ENCODE assay signal across 2 cellular contexts in the genomic region with DNA sequence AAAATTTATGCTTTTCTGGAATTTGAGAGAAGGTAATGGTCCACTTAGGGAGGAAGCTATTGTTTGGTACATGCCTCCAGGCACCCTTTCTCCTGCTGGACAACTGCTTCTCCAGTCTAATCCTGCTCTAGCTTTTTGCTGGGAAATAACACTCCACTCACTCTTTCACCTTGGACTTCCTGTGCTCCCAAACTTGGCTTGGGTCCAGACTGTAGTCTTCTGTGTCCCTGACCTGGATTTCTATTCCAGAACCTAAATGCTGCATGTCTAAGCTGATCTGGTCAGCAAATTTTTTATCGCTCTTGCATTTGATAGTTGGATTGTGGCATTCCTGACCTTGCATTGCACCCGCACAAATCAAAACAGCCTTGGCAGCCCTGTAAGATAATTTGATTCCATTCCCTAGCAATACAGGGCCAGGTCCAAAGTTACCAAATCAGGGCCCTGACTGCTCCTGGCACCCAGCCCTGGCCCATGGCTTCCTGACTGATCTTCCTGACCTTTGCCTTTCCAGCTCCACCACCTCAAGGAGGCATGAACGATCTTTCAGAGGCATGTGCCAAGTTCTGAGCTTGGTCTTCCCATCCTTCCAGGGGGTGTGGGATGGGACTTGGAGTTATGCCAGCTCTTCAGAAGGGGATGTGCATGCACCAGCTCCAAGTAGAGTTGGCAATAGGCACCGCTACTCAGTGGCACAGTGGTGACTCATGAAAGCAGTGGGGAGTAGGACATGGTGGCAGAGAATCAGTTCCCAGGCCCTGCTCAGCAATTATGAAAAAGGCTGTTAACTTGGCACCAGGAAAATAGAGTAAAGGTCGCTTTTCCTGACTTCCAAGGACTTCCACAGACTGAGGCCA.
TF ChIP-seq lines count a peak whose summit lies in the region.

No MANE protein-coding gene starts in this region.

TF ChIP-seq in liver, 16 proteins besides CTCF, POLR2A, EP300 and RAD21 (continued from another document):
- TF ChIP-seq, protein P1, sequence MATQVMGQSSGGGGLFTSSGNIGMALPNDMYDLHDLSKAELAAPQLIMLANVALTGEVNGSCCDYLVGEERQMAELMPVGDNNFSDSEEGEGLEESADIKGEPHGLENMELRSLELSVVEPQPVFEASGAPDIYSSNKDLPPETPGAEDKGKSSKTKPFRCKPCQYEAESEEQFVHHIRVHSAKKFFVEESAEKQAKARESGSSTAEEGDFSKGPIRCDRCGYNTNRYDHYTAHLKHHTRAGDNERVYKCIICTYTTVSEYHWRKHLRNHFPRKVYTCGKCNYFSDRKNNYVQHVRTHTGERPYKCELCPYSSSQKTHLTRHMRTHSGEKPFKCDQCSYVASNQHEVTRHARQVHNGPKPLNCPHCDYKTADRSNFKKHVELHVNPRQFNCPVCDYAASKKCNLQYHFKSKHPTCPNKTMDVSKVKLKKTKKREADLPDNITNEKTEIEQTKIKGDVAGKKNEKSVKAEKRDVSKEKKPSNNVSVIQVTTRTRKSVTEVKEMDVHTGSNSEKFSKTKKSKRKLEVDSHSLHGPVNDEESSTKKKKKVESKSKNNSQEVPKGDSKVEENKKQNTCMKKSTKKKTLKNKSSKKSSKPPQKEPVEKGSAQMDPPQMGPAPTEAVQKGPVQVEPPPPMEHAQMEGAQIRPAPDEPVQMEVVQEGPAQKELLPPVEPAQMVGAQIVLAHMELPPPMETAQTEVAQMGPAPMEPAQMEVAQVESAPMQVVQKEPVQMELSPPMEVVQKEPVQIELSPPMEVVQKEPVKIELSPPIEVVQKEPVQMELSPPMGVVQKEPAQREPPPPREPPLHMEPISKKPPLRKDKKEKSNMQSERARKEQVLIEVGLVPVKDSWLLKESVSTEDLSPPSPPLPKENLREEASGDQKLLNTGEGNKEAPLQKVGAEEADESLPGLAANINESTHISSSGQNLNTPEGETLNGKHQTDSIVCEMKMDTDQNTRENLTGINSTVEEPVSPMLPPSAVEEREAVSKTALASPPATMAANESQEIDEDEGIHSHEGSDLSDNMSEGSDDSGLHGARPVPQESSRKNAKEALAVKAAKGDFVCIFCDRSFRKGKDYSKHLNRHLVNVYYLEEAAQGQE (IDR thresholded peaks at IDR 0.05) = no peak
- TF ChIP-seq, protein P2, sequence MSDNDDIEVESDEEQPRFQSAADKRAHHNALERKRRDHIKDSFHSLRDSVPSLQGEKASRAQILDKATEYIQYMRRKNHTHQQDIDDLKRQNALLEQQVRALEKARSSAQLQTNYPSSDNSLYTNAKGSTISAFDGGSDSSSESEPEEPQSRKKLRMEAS (IDR thresholded peaks at IDR 0.05) = peak; percentile 72
- TF ChIP-seq SP1 (IDR thresholded peaks at IDR 0.05) (peak; percentile 89), FOXA2 (IDR thresholded peaks at IDR 0.05) (no peak), TAF1 (conservative IDR thresholded peaks at IDR 0.05) (no peak), NR2F2 (IDR thresholded peaks at IDR 0.05) (peak; percentile 82), HNF4G (IDR thresholded peaks at IDR 0.05) (peak; percentile 62), EGR1 (IDR thresholded peaks at IDR 0.05; ENCODE audit: low read depth in 2 of 2) (peak in 1 of 2 donors; percentile 57), YY1 (IDR thresholded peaks at IDR 0.05) (peak; percentile 89), RXRA (IDR thresholded peaks at IDR 0.05) (peak; percentile 93 to 96), GABPA (IDR thresholded peaks at IDR 0.05 in 1 of 2, conservative IDR thresholded peaks at IDR 0.05 in 1 of 2) (no peak), FOXA1 (IDR thresholded peaks at IDR 0.05) (no peak), HNF4A (conservative IDR thresholded peaks at IDR 0.05) (peak; percentile 94 to 95)
- TF ChIP-seq, protein P3, sequence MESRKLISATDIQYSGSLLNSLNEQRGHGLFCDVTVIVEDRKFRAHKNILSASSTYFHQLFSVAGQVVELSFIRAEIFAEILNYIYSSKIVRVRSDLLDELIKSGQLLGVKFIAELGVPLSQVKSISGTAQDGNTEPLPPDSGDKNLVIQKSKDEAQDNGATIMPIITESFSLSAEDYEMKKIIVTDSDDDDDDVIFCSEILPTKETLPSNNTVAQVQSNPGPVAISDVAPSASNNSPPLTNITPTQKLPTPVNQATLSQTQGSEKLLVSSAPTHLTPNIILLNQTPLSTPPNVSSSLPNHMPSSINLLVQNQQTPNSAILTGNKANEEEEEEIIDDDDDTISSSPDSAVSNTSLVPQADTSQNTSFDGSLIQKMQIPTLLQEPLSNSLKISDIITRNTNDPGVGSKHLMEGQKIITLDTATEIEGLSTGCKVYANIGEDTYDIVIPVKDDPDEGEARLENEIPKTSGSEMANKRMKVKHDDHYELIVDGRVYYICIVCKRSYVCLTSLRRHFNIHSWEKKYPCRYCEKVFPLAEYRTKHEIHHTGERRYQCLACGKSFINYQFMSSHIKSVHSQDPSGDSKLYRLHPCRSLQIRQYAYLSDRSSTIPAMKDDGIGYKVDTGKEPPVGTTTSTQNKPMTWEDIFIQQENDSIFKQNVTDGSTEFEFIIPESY (IDR thresholded peaks at IDR 0.05) = peak; percentile 83
- TF ChIP-seq, protein P4, sequence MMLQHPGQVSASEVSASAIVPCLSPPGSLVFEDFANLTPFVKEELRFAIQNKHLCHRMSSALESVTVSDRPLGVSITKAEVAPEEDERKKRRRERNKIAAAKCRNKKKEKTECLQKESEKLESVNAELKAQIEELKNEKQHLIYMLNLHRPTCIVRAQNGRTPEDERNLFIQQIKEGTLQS (IDR thresholded peaks at IDR 0.05) = peak; percentile 63
TF ChIP-seq in liver: peak in this region for 11.

TF ChIP-seq in HepG2, 621 proteins besides CTCF, POLR2A, EP300 and RAD21 (continued from another document):
- TF ChIP-seq, protein P5, sequence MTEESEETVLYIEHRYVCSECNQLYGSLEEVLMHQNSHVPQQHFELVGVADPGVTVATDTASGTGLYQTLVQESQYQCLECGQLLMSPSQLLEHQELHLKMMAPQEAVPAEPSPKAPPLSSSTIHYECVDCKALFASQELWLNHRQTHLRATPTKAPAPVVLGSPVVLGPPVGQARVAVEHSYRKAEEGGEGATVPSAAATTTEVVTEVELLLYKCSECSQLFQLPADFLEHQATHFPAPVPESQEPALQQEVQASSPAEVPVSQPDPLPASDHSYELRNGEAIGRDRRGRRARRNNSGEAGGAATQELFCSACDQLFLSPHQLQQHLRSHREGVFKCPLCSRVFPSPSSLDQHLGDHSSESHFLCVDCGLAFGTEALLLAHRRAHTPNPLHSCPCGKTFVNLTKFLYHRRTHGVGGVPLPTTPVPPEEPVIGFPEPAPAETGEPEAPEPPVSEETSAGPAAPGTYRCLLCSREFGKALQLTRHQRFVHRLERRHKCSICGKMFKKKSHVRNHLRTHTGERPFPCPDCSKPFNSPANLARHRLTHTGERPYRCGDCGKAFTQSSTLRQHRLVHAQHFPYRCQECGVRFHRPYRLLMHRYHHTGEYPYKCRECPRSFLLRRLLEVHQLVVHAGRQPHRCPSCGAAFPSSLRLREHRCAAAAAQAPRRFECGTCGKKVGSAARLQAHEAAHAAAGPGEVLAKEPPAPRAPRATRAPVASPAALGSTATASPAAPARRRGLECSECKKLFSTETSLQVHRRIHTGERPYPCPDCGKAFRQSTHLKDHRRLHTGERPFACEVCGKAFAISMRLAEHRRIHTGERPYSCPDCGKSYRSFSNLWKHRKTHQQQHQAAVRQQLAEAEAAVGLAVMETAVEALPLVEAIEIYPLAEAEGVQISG (CRISPR knock-in tag; IDR thresholded peaks at IDR 0.05) = no peak
